ENCODE assay signal across 14 cellular contexts in the genomic region with DNA sequence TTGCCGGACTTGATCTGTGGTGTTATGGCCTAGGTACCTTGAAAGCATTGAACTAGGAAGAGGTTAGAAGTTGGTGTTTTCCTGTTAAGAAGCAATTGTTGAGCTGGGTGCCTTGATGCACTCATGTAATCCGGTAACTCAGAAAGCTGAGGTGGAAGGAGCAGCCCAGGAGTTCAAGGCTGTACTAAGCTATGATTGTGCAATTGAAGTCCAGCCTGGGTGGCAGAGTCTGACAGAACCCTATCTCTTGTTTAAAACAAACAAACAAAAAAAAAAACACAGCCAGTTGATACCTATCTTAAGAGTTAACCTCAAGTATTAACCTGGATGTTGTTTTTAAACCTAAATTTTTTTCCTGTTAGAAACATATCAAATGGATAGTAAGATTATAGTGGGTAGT.
"Had no signal": no experiment of that assay in that cellular context is flagged by ENCODE, and none has a peak within 500 bp of the region (broad histone marks: within the 10 kb centered on the region; RNA-seq: fewer than 3 reads in every experiment).

No MANE protein-coding gene starts in this region.

- H3K27ac ChIP-seq: brain microvascular endothelial cell, left lung, parathyroid adenoma had no signal

- H3K9ac ChIP-seq: parathyroid adenoma had no signal

- H3K9me3 Mint-ChIP-seq: stimulated activated memory B cell treated with anti-CD40 and anti-IgM and Interleukin-4, amounts not matched to agents 10 μg/mL and 1 μg/mL and 100 μg/mL, for 72 hours; WTC11 had no signal

- H3K27me3 Mint-ChIP-seq: stimulated activated memory B cell treated with anti-CD40 and anti-IgM and Interleukin-4, amounts not matched to agents 10 μg/mL and 1 μg/mL and 100 μg/mL, for 72 hours; T-helper 17 cell had no signal

- H3K4me3 ChIP-seq: left lung had no signal

- H3K27ac Mint-ChIP-seq: stimulated activated memory B cell treated with anti-CD40 and anti-IgM and Interleukin-4, amounts not matched to agents 10 μg/mL and 1 μg/mL and 100 μg/mL, for 72 hours had no signal

- DNase-seq: activated CD4-positive, alpha-beta T cell treated with anti-CD3 and anti-CD28 coated beads for 48 hours; activated T-cell treated with anti-CD3 and anti-CD28 coated beads, Interleukin-2, amount 50 U/mL, for 48 hours; amygdala; brain microvascular endothelial cell; dermis blood vessel endothelial cell; glutamatergic neuron; left lung; retina; stimulated activated CD4-positive, alpha-beta T cell treated with anti-CD3 and anti-CD28 coated beads, Interleukin-1b, Interleukin-23, amount 100 ng/mL, for 48 hours; T-helper 17 cell; trophoblast cell had no signal

- ATAC-seq: left lung; stimulated activated memory B cell treated with anti-CD40 and anti-IgM and Interleukin-4, amounts not matched to agents 10 μg/mL and 1 μg/mL and 100 μg/mL, for 72 hours; T-helper 17 cell; WTC11 had no signal

- H3K4me3 Mint-ChIP-seq: stimulated activated memory B cell treated with anti-CD40 and anti-IgM and Interleukin-4, amounts not matched to agents 10 μg/mL and 1 μg/mL and 100 μg/mL, for 72 hours; T-helper 17 cell; WTC11 had no signal

- H3K27me3 ChIP-seq: brain microvascular endothelial cell, left lung had no signal

- H3K9me3 ChIP-seq: left lung had no signal

- H2AFZ ChIP-seq: parathyroid adenoma had no signal
